19 cellular contexts compared by ENCODE assay signal in genomic region chr11:70433038-70433437, GRCh38. TPM values are rescaled to one million over a fixed set of nuclear protein-coding genes. Genes with fewer than 3 reads are reported as not detected.
A peak's percentile ranks its signal among the peaks of the same experiment; 100 is the strongest.
DNase-seq lines count a peak whose midpoint lies in the region; ATAC-seq, FAIRE-seq and TF ChIP-seq lines count a peak whose summit lies in the region.
"Had no signal": no experiment of that assay in that cellular context is flagged by ENCODE, and none has a peak within 500 bp of the region (broad histone marks: within the 10 kb centered on the region; RNA-seq: fewer than 3 reads in every experiment).

No MANE protein-coding gene starts in this region.

- H4K8ac ChIP-seq in mesenchymal stem cell (ENCODE audit: low read length): no peak overlapping the region
- H4K8ac ChIP-seq in mesendoderm (ENCODE audit: low read depth, low read length): no peak overlapping the region

- H3K4me1 Mint-ChIP-seq in WTC11: peaks cover 8% of the 10 kb centered on the region
- H3K4me1 Mint-ChIP-seq: CD4-positive, CD25-positive, alpha-beta regulatory T cell had no signal

- no peak overlapping the region for H3K18ac ChIP-seq in mesenchymal stem cell (ENCODE audit: low read depth in 1 of 2, low read length in 2 of 2)
- H3K18ac ChIP-seq in mesendoderm (ENCODE audit: low read length): no peak overlapping the region

- TF ChIP-seq CTCF in HepG2 (CRISPR knock-in tag; IDR thresholded peaks at IDR 0.05) (no peak), right lobe of liver (IDR thresholded peaks at IDR 0.05) (no peak), WTC11 (IDR thresholded peaks at IDR 0.05) (no peak)

- H2BK5ac ChIP-seq in mesenchymal stem cell (ENCODE audit: low read depth, low read length, poor library complexity, severe bottlenecking): no peak overlapping the region
- H2BK5ac ChIP-seq in mesendoderm (ENCODE audit: low read length): no peak overlapping the region

- H3K23ac ChIP-seq in mesenchymal stem cell (ENCODE audit: low read length in 2 of 2): no peak overlapping the region
- H3K23ac ChIP-seq in mesendoderm (ENCODE audit: low read length): no peak overlapping the region

- no peak overlapping the region for H3K14ac ChIP-seq in mesenchymal stem cell (ENCODE audit: low read length in 2 of 2)

- H3K4me3 Mint-ChIP-seq in WTC11: no peak overlapping the region
- H3K4me3 Mint-ChIP-seq: CD4-positive, CD25-positive, alpha-beta regulatory T cell; HFFc6; IgD-negative memory B cell had no signal

- no peak for TF ChIP-seq POLR2A in HepG2 (IDR thresholded peaks at IDR 0.05; ENCODE audit: insufficient read depth in 1 of 2, low read depth in 2 of 2, low read length in 2 of 2)
- TF ChIP-seq POLR2A in right lobe of liver (IDR thresholded peaks at IDR 0.05): no peak

- peaks cover 1% of the 10 kb centered on the region; the same call in 1 of the 2 replicates for H3K9me3 Mint-ChIP-seq in WTC11
- H3K9me3 Mint-ChIP-seq: CD4-positive, CD25-positive, alpha-beta regulatory T cell; HFFc6; IgD-negative memory B cell had no signal

- WGBS in HepG2 (ENCODE audit: low lambda C conversion rate): no CpG with 5 or more reads among the region's 20 CpGs
- 88% methylated on average over 3 of the region's 20 CpGs for whole genome bisulfite sequencing in right lobe of liver (ENCODE audit: insufficient coverage, low coverage, low lambda C conversion rate, missing lambda C conversion rate)
- 96% methylated on average over 20 of the region's 20 CpGs for WGBS in mesenchymal stem cell
- WGBS in mesendoderm (ENCODE audit: extremely low coverage, insufficient coverage, low lambda C conversion rate): no CpG with 5 or more reads among the region's 20 CpGs

- H4K5ac ChIP-seq in mesendoderm (ENCODE audit: low read length): no peak overlapping the region

- H3K56ac ChIP-seq in mesendoderm (ENCODE audit: low read length): no peak overlapping the region

- POLR2A ChIA-PET in HepG2 (lab: Yijun Ruan, JAX) (no interaction called here), WTC11 (lab: Charles Lee) (no interaction called here)

- no TSS peak for BruUV-seq in HepG2 (replicated peaks; lab: Mats Ljungman, UMichigan)

- H2BK120ac ChIP-seq in mesenchymal stem cell (ENCODE audit: low read depth, low read length) (no peak overlapping the region), mesendoderm (ENCODE audit: low read depth, low read length) (no peak overlapping the region)

- intact Hi-C loops in HepG2 (cut with micrococcal nuclease; ENCODE audit: unreplicated experiment) (no loop called here), right lobe of liver (cut with DNase I) (no loop called here)

- no peak for TF ChIP-seq RAD21 in HepG2 (CRISPR knock-in tag; IDR thresholded peaks at IDR 0.05)

- H3K27ac Mint-ChIP-seq in WTC11: peak overlapping the region; percentile 49; the same call in 1 of the 2 replicates
- H3K27ac Mint-ChIP-seq: CD4-positive, CD25-positive, alpha-beta regulatory T cell; HFFc6; IgD-negative memory B cell had no signal

- no peak overlapping the region for H2AK5ac ChIP-seq in mesenchymal stem cell (ENCODE audit: low read length, severe bottlenecking)
- H2AK5ac ChIP-seq in mesendoderm (ENCODE audit: low read length): no peak overlapping the region

- in situ Hi-C loops in HepG2 (cut with HindIII; ENCODE audit: extremely low pct_ligation_motif_present, low pct_unique_long_range_greater_than_20kb): no loop called here

- ATAC-seq in HepG2 (no peak), right lobe of liver (no peak), WTC11 (no peak)
- ATAC-seq: HCT116 had no signal

- FAIRE-seq in HepG2 (lab: Jason Lieb, UNC): no peak
- FAIRE-seq: D721Med, GM12892 had no signal

- no peak for DNase-seq in HepG2 (ENCODE audit: low spot score)
- no peak for DNase-seq in right lobe of liver
- DNase-seq in WTC11 (ENCODE audit: low spot score): no peak
- DNase-seq in mesenchymal stem cell: no peak
- DNase-seq in putamen (ENCODE audit: low spot score): no peak
- DNase-seq in mesendoderm: no peak
- no peak for DNase-seq in activated CD4-positive, alpha-beta T cell treated with anti-CD3 and anti-CD28 coated beads for 4 hours
- DNase-seq: 8988T; C1 segment of cervical spinal cord; Caco-2; CD4-positive, CD25-positive, alpha-beta regulatory T cell; GDM1; GOT3; HFFc6 had no signal

- H3K4me3 ChIP-seq in HepG2 (replicated peaks in 1 of 3; ENCODE audit: insufficient read depth in 1 of 3, low read depth in 2 of 3, low read length in 3 of 3) (no peak overlapping the region), right lobe of liver (no peak overlapping the region), mesenchymal stem cell (ENCODE audit: insufficient read depth in 1 of 2, low read depth in 1 of 2, low read length in 2 of 2) (no peak overlapping the region), mesendoderm (ENCODE audit: low read length) (no peak overlapping the region)

- no peak overlapping the region for H2AFZ ChIP-seq in HepG2 (ENCODE audit: low read length)
- no peak overlapping the region for H2AFZ ChIP-seq in mesenchymal stem cell (ENCODE audit: low read depth, low read length)

- CTCF ChIA-PET in HepG2 (lab: Yijun Ruan, JAX; ENCODE audit: low intra/inter-chr PET ratio, low total read pairs): no interaction called here
- CTCF ChIA-PET in WTC11 (lab: Charles Lee): no interaction called here

- H3K4me2 ChIP-seq in HepG2 (ENCODE audit: low read depth, low read length): no peak overlapping the region
- no peak overlapping the region for H3K4me2 ChIP-seq in mesenchymal stem cell (ENCODE audit: low read length, poor library complexity, severe bottlenecking)
- no peak overlapping the region for H3K4me2 ChIP-seq in mesendoderm (ENCODE audit: low read length)

- H3K4me1 ChIP-seq in HepG2 (ENCODE audit: insufficient read depth, low read length) (no peaks in the 10 kb centered on the region), right lobe of liver (no peaks in the 10 kb centered on the region), mesenchymal stem cell (ENCODE audit: control insufficient read depth, insufficient read depth, low read depth, low read length) (peaks cover 38% of the 10 kb centered on the region), mesendoderm (ENCODE audit: control insufficient read depth, low read depth, low read length) (no peaks in the 10 kb centered on the region)
- H3K4me1 ChIP-seq: Caco-2 had no signal

- H3K27ac ChIP-seq in HepG2 (ENCODE audit: extremely low read length, insufficient read depth, low read length) (no peak overlapping the region), right lobe of liver (no peak overlapping the region), mesenchymal stem cell (ENCODE audit: low read length, poor library complexity, severe bottlenecking) (no peak overlapping the region), mesendoderm (ENCODE audit: low read depth, low read length) (no peak overlapping the region)
- H3K27ac ChIP-seq: HL-60 had no signal

- peak overlapping the region; percentile 41 for H4K91ac ChIP-seq in mesenchymal stem cell (ENCODE audit: low read length)

- H3K36me3 ChIP-seq in HepG2 (replicated peaks in 1 of 2; ENCODE audit: control insufficient read depth in 1 of 2, insufficient read depth in 2 of 2, low read length in 2 of 2): peaks cover 62 to 90% of the 10 kb centered on the region in 2 experiments; a peak in 4 of 5 replicates
- H3K36me3 ChIP-seq in right lobe of liver: peaks cover 0 to 64% (median 9%) of the 10 kb centered on the region in 4 donors
- H3K36me3 ChIP-seq in mesenchymal stem cell (ENCODE audit: control insufficient read depth in 1 of 2, insufficient read depth in 2 of 2, low read depth in 1 of 2, low read length in 2 of 2): peaks cover 94 to 98% of the 10 kb centered on the region in 2 experiments
- peaks cover 32% of the 10 kb centered on the region for H3K36me3 ChIP-seq in mesendoderm (ENCODE audit: control insufficient read depth, insufficient read depth, low read length)

- no peak overlapping the region for H2BK15ac ChIP-seq in mesenchymal stem cell (ENCODE audit: low read depth, poor library complexity, severe bottlenecking)
- H2BK15ac ChIP-seq in mesendoderm (replicated peaks; ENCODE audit: low read depth): no peak overlapping the region

- H3K27me3 ChIP-seq in HepG2 (ENCODE audit: control insufficient read depth in 1 of 2, insufficient read depth in 2 of 2, low read length in 2 of 2): no peaks in the 10 kb centered on the region; a peak in 1 of 5 replicates
- H3K27me3 ChIP-seq in right lobe of liver: no peaks in the 10 kb centered on the region
- H3K27me3 ChIP-seq in mesenchymal stem cell (ENCODE audit: control insufficient read depth in 1 of 2, insufficient read depth in 1 of 2, low read length in 2 of 2): no peaks in the 10 kb centered on the region
- H3K27me3 ChIP-seq in mesendoderm (ENCODE audit: insufficient read depth, low read length, poor library complexity): no peaks in the 10 kb centered on the region

- H3K79me2 ChIP-seq in HepG2 (ENCODE audit: insufficient read depth, low read length): no peaks in the 10 kb centered on the region
- no peaks in the 10 kb centered on the region for H3K79me2 ChIP-seq in mesendoderm (ENCODE audit: control insufficient read depth, insufficient read depth, low read length)

- peaks cover 78% of the 10 kb centered on the region for H3K36me3 Mint-ChIP-seq in WTC11
- H3K36me3 Mint-ChIP-seq: CD4-positive, CD25-positive, alpha-beta regulatory T cell; IgD-negative memory B cell had no signal

- no peak overlapping the region for H3K9ac ChIP-seq in HepG2 (ENCODE audit: insufficient read depth, low read depth, low read length)
- no peak overlapping the region for H3K9ac ChIP-seq in mesenchymal stem cell (ENCODE audit: low read length)
- H3K9ac ChIP-seq in mesendoderm (ENCODE audit: low read length): no peak overlapping the region

- H3K27me3 Mint-ChIP-seq in WTC11 (ENCODE audit: low read depth): no peaks in the 10 kb centered on the region; the same call in 1 of the 2 replicates
- H3K27me3 Mint-ChIP-seq: CD4-positive, CD25-positive, alpha-beta regulatory T cell had no signal

- no peak for TF ChIP-seq EP300 in HepG2 (IDR thresholded peaks at IDR 0.05; ENCODE audit: low read depth in 2 of 2, low read length in 2 of 2)
- no peak for TF ChIP-seq EP300 in HepG2 (CRISPR knock-in tag; IDR thresholded peaks at IDR 0.05; ENCODE audit: borderline replicate concordance)

- H3K9me3 ChIP-seq in HepG2 (ENCODE audit: low read length) (no peaks in the 10 kb centered on the region), right lobe of liver (no peaks in the 10 kb centered on the region), mesenchymal stem cell (ENCODE audit: control insufficient read depth, low read length) (no peaks in the 10 kb centered on the region)
- H3K9me3 ChIP-seq: Caco-2 had no signal

- H2BK12ac ChIP-seq in mesenchymal stem cell (ENCODE audit: low read length in 2 of 2): no peak overlapping the region

- H4K20me1 ChIP-seq in HepG2 (ENCODE audit: insufficient read depth, low read length): peaks cover 4% of the 10 kb centered on the region; the same call in 1 of the 2 replicates

- no peak overlapping the region for H3K4ac ChIP-seq in mesenchymal stem cell (ENCODE audit: low read depth in 1 of 2, low read length in 2 of 2)
- no peak overlapping the region for H3K4ac ChIP-seq in mesendoderm (ENCODE audit: low read depth, low read length)

- H3K79me1 ChIP-seq in mesenchymal stem cell (replicated peaks; ENCODE audit: low read length, poor library complexity, severe bottlenecking): peaks cover 48% of the 10 kb centered on the region
- no peaks in the 10 kb centered on the region for H3K79me1 ChIP-seq in mesendoderm (ENCODE audit: low read length)

RNA-seq across cellular contexts. Expression of gene CTTN, which starts 34.7 kb away (rescaled TPM):
- 83.4 and 114 TPM in 2 replicates for total RNA-seq in HepG2 (2016; rRNA removed; fragmentation: Illumina TruSeq; extraction: Trizol)
- total RNA-seq in HepG2 (2016; cell fraction: cytosol; rRNA removed; fragmentation: Illumina TruSeq; extraction: Trizol; ENCODE audit: low read depth): 24.8 and 25.9 TPM in 2 replicates
- 73.1 and 116 TPM in 2 replicates for total RNA-seq in HepG2 (2016; cell fraction: insoluble cytoplasmic fraction; rRNA removed; fragmentation: Illumina TruSeq; extraction: Trizol)
- 32.0 and 33.7 TPM in 2 replicates for total RNA-seq in HepG2 (2016; cell fraction: membrane; rRNA removed; fragmentation: Illumina TruSeq; extraction: Trizol)
- 137 and 150 TPM in 2 replicates for total RNA-seq in HepG2 (2016; cell fraction: nucleus; rRNA removed; fragmentation: Illumina TruSeq; extraction: Trizol)
- polyA plus RNA-seq in HepG2 (2011; rRNA removed): 84.4 and 113 TPM in 2 replicates
- 33.9 and 36.5 TPM in 2 replicates for polyA plus RNA-seq in HepG2 (2011; cell fraction: cytosol; rRNA removed)
- 750 and 779 TPM in 2 replicates for polyA plus RNA-seq in HepG2 (2011; cell fraction: nucleus; rRNA removed)
- 108 and 143 TPM in 2 replicates for polyA plus RNA-seq in HepG2 (2012)
- 12.3 and 19.6 TPM in 2 replicates for polyA plus RNA-seq in HepG2 (2016; cell fraction: cytosol; fragmentation: Illumina TruSeq; extraction: Trizol; ENCODE audit: low read depth)
- 66.5 and 76.4 TPM in 2 replicates for polyA plus RNA-seq in HepG2 (2016; cell fraction: insoluble cytoplasmic fraction; fragmentation: Illumina TruSeq; extraction: Trizol; ENCODE audit: low read depth)
- 13.0 and 13.5 TPM in 2 replicates for polyA plus RNA-seq in HepG2 (2016; cell fraction: membrane; fragmentation: Illumina TruSeq; extraction: Trizol; ENCODE audit: low read depth)
- polyA plus RNA-seq in HepG2 (2016; cell fraction: nucleus; fragmentation: Illumina TruSeq; extraction: Trizol; ENCODE audit: insufficient read depth, low read depth): 282 and 310 TPM in 2 replicates
- 87.3 and 152 TPM in 2 replicates for polyA minus RNA-seq in HepG2 (2011; rRNA and poly(A)+ RNA removed; ENCODE audit: low replicate concordance)
- 29.2 and 32.4 TPM in 2 replicates for polyA minus RNA-seq in HepG2 (2011; cell fraction: cytosol; rRNA and poly(A)+ RNA removed)
- polyA minus RNA-seq in HepG2 (2011; cell fraction: nucleus; rRNA and poly(A)+ RNA removed): 286 and 330 TPM in 2 replicates
- total RNA-seq in right lobe of liver: 10 to 100 TPM; 63.6 to 90.8 (median 78.5) TPM
- total RNA-seq in WTC11 (2021): 216 to 281 TPM (median 222 TPM) in 3 replicates
- 258 TPM for polyA plus RNA-seq in mesenchymal stem cell (2013, experiment 1 of 2)
- polyA plus RNA-seq in mesenchymal stem cell (2013, experiment 2 of 2): 243 TPM
- 116 TPM for polyA plus RNA-seq in mesendoderm (2013, experiment 1 of 2)
- polyA plus RNA-seq in mesendoderm (2013, experiment 2 of 2): 115 TPM
